ENCODE assay signal across 8 cellular contexts in the genomic region with DNA sequence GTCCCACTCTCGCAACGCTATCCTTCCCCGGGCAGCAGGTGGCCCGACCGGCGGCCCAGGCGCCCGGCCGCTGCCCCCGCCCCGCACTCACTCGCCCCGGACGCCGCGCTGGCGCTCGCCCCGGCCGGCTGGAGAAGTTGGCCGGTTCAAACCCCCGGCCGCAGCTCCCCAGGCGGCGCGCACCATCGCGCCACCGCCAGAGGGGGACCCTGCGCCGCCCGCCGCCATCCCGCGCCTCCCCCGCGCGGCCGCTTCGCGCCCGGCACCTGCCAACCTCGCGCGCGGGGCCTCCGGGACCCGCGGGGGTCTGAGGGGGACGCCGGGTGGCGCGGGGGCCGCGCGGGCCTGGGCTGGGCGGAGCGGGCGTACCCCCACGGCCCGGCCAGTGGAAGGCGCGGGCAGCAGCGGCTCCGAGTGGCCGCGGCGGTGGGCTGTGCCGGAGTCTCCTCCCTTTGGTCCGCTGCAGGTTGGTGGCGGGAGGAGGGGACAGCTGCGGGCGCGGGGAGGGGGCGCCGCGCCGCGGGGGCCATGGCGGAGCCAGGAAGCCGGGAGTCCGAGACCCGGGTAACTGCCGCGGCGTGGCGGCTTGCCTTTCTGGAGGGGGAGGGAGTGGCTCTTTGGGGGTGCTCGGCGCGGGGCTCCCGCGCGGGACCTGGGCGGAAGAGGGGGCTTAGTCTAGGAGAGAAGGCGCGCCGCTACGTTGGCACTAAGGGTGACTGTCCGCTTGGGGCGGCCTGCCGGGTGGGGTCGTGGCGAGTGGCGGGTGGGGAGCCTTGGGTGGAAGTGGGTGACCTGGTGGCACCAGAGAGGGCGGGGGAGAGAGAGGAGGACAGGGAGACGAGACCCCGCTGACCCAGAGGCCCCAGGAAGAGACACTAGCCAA. TPM values are rescaled to one million over a fixed set of nuclear protein-coding genes. Genes with fewer than 3 reads are reported as not detected.
DNase-seq lines count a peak whose midpoint lies in the region; ATAC-seq and TF ChIP-seq lines count a peak whose summit lies in the region.

A gene (plus strand): TSS at position 434 of the 883 bp plus-strand sequence. CDS start 95 bp downstream, at position 529.
A gene (minus strand): TSS at position 139 of the 883 bp plus-strand sequence. CDS start 715 bp downstream, outside the sequence.

- H3K9me3 ChIP-seq in RWPE2 (ENCODE audit: severe bottlenecking), result no peaks in the 10 kb centered on the region
- no peaks in the 10 kb centered on the region for H3K9me3 ChIP-seq in adrenal gland (replicated peaks in 1 of 3)
- H3K9me3 ChIP-seq in heart left ventricle, result no peaks in the 10 kb centered on the region
- H3K9me3 ChIP-seq in ovary, result no peaks in the 10 kb centered on the region

- no peaks in the 10 kb centered on the region for H3K27me3 ChIP-seq in RWPE2 (ENCODE audit: insufficient read depth, poor library complexity, severe bottlenecking)
- H3K27me3 ChIP-seq in adrenal gland, result no peaks in the 10 kb centered on the region
- no peaks in the 10 kb centered on the region for H3K27me3 ChIP-seq in heart left ventricle
- H3K27me3 ChIP-seq in ovary, result no peaks in the 10 kb centered on the region

- H3K4me1 ChIP-seq in RWPE2 (ENCODE audit: insufficient read depth, poor library complexity, severe bottlenecking) (no peaks in the 10 kb centered on the region), adrenal gland (replicated peaks in 1 of 2) (peaks cover 57 to 77% of the 10 kb centered on the region in 2 donors), heart left ventricle (peaks cover 9 to 80% (median 49%) of the 10 kb centered on the region in 12 donors), ovary (ENCODE audit: insufficient read depth) (peaks cover 26% of the 10 kb centered on the region)

- H3K4me3 Mint-ChIP-seq in CD14-positive monocyte, result peak within 1 kb of the TSS; percentile 92 to 95

- H3K27me3 Mint-ChIP-seq in CD14-positive monocyte (ENCODE audit: low read depth in 3 of 3), result peaks cover 0 to 3% (median 1%) of the 10 kb centered on the region in 3 donors

- H3K36me3 ChIP-seq in RWPE2 (ENCODE audit: low read depth) (peaks cover 25% of the 10 kb centered on the region), adrenal gland (replicated peaks in 1 of 2) (peaks cover 0 to 13% of the 10 kb centered on the region in 2 donors), heart left ventricle (peaks cover 0 to 14% (median 4%) of the 10 kb centered on the region in 9 donors), ovary (no peaks in the 10 kb centered on the region)

- peak within 1 kb of the TSS; percentile 66 to 95 (median 87) for H3K27ac Mint-ChIP-seq in CD14-positive monocyte

- peak; percentile 75 for TF ChIP-seq POLR2A in GM19099 (IDR thresholded peaks at IDR 0.05; ENCODE audit: extremely low read depth, insufficient read length, low read depth)
- TF ChIP-seq POLR2A in adrenal gland (IDR thresholded peaks at IDR 0.05), result peak; percentile 52 to 85
- TF ChIP-seq POLR2A in heart left ventricle (IDR thresholded peaks at IDR 0.05), result peak; percentile 27 to 85
- peak; percentile 73 for TF ChIP-seq POLR2A in ovary (IDR thresholded peaks at IDR 0.05)

- TF ChIP-seq EP300 in ovary (IDR thresholded peaks at IDR 0.05), result no peak

- no peaks in the 10 kb centered on the region for H3K9me3 Mint-ChIP-seq in CD14-positive monocyte

- H3K4me1 Mint-ChIP-seq in CD14-positive monocyte, result peaks cover 41% of the 10 kb centered on the region

- 0 to 1% (median 0%) methylated on average over 3 to 107 of the region's 107 CpGs for WGBS in adrenal gland, 4 donors
- WGBS in heart left ventricle, 4 donors, result 0 to 1% (median 0%) methylated on average over 8 to 107 of the region's 107 CpGs
- 1% methylated on average over 57 to 105 of the region's 107 CpGs for WGBS in ovary, 3 donors

- intact Hi-C loops in CD14-positive monocyte (cut with micrococcal nuclease) (no loop called here), adrenal gland (cut with DNase I) (no loop called here), heart left ventricle (cut with DNase I) (loop anchor here in 2 of 10 donors (2.0 to 10.0 kb wide), 2 partner anchors 41 to 55 kb away; no protein-coding TSS in a partner anchor), ovary (cut with DNase I) (loop anchor here in 1 of 4 donors (5.0 kb wide), 1 partner anchor 178 kb away; no protein-coding TSS in a partner anchor)

- H3K27ac ChIP-seq in RWPE2 (ENCODE audit: poor library complexity, severe bottlenecking), result peak within 1 kb of the TSS; percentile 57
- peak within 1 kb of the TSS; percentile 76 to 98 (median 88) for H3K27ac ChIP-seq in adrenal gland
- H3K27ac ChIP-seq in heart left ventricle, result peak within 1 kb of the TSS; percentile 87 to 98 (median 96)
- H3K27ac ChIP-seq in ovary, result peak within 1 kb of the TSS; percentile 83

- peak within 1 kb of the TSS; percentile 93 for H3K4me3 ChIP-seq in RWPE2 (ENCODE audit: severe bottlenecking)
- H3K4me3 ChIP-seq in adrenal gland, result peak within 1 kb of the TSS; percentile 33 to 94 (median 78)
- H3K4me3 ChIP-seq in heart left ventricle, result peak within 1 kb of the TSS; percentile 66 to 99 (median 90)
- peak within 1 kb of the TSS; percentile 87 for H3K4me3 ChIP-seq in ovary

- H3K36me3 Mint-ChIP-seq in CD14-positive monocyte, result peaks cover 9 to 21% of the 10 kb centered on the region in 2 donors

- DNase-seq in CD14-positive monocyte (ENCODE audit: low spot score) (no peak), HT-29 (ENCODE audit: low spot score) (peak; percentile 48), RWPE2 (ENCODE audit: low spot score) (no peak), adrenal gland (peak; percentile 79 to 86 (median 82)), heart left ventricle (peak; percentile 86 to 91 (median 90)), ovary (peak; percentile 81 to 87 (median 84)), T1000 (lab: John Stamatoyannopoulos, UW) (no peak)

- TF ChIP-seq CTCF in CD14-positive monocyte (IDR thresholded peaks at IDR 0.05), result no peak
- TF ChIP-seq CTCF in RWPE2 (IDR thresholded peaks at IDR 0.05; ENCODE audit: poor library complexity, severe bottlenecking), result peak; percentile 4
- TF ChIP-seq CTCF in adrenal gland (IDR thresholded peaks at IDR 0.05), result peak in 4 of 6 experiments; percentile 22 to 75 (median 50)
- TF ChIP-seq CTCF in heart left ventricle (IDR thresholded peaks at IDR 0.05), result peak in 6 of 12 donors; percentile 9 to 41 (median 18)
- peak in 2 of 3 donors; percentile 82 to 93 for TF ChIP-seq CTCF in ovary (IDR thresholded peaks at IDR 0.05)

- ATAC-seq in RWPE2 (ENCODE audit: low read depth) (peak; percentile 76), heart left ventricle (peak; percentile 72 to 90 (median 88))

RNA-seq across cellular contexts. Expression of the first gene that starts in this region (rescaled TPM):
- polyA plus RNA-seq in CD14-positive monocyte, result 10 to 100 TPM; 51.2 to 53.7 TPM
- total RNA-seq in HT-29 (2014; rRNA removed; shearing (Covaris generic)), result 211 and 220 TPM in 2 replicates
- 100 to 1,000 TPM in 5 of 8 donors, 10 to 100 TPM in 3; 57.3 to 332 (median 150) TPM for total RNA-seq in adrenal gland
- 100 to 1,000 TPM in 2 of 3 donors, 1 to 10 TPM in 1; 7.9 to 161 (median 136) TPM for polyA plus RNA-seq in adrenal gland
- 100 to 1,000 TPM in 2 of 9 donors, 10 to 100 TPM in 7; 27.5 to 157 (median 52.9) TPM for total RNA-seq in heart left ventricle
- polyA plus RNA-seq in heart left ventricle, result 100 to 1,000 TPM; 133 to 134 TPM
- 100 to 1,000 TPM in 3 of 7 donors, 10 to 100 TPM in 4; 67.7 to 178 (median 91.6) TPM for total RNA-seq in ovary
- 100 to 1,000 TPM in 1 of 2 donors, 1 to 10 TPM in 1; 5.4 to 163 TPM for polyA plus RNA-seq in ovary

RNA-seq across cellular contexts. Expression of the second gene that starts in this region (rescaled TPM):
- 10 to 100 TPM; 34.5 to 41.7 TPM for polyA plus RNA-seq in CD14-positive monocyte
- total RNA-seq in HT-29 (2014; rRNA removed; shearing (Covaris generic)), result 165 and 167 TPM in 2 replicates
- 100 to 1,000 TPM; 142 to 484 (median 209) TPM for total RNA-seq in adrenal gland
- polyA plus RNA-seq in adrenal gland, result 100 to 1,000 TPM in 1 of 3 donors, 10 to 100 TPM in 2; 49.7 to 207 (median 67.2) TPM
- 100 to 1,000 TPM in 2 of 9 donors, 10 to 100 TPM in 7; 35.8 to 143 (median 58.1) TPM for total RNA-seq in heart left ventricle
- polyA plus RNA-seq in heart left ventricle, result 10 to 100 TPM; 57.3 to 89.8 TPM
- 10 to 100 TPM; 25.9 to 59.9 (median 42.4) TPM for total RNA-seq in ovary
- polyA plus RNA-seq in ovary, result 10 to 100 TPM in 1 of 2 donors, 1 to 10 TPM in 1; 6.4 to 55.7 TPM

Comparison
In these comparisons a context has a peak if more than half of its experiments do, and no peak if none do; other contexts are left out.
1. DNase-seq: peak in HT-29 (single experiment), adrenal gland (7 of 7), heart left ventricle (5 of 5) and ovary (5 of 5); none in CD14-positive monocyte (single experiment), RWPE2 (single experiment) and T1000 (single experiment).
2. Peak in every context shown above with its lines, with median percentiles within 50 percentile points of each other: POLR2A ChIP-seq, H3K27ac ChIP-seq and H3K4me3 ChIP-seq.